In the genomic region with DNA sequence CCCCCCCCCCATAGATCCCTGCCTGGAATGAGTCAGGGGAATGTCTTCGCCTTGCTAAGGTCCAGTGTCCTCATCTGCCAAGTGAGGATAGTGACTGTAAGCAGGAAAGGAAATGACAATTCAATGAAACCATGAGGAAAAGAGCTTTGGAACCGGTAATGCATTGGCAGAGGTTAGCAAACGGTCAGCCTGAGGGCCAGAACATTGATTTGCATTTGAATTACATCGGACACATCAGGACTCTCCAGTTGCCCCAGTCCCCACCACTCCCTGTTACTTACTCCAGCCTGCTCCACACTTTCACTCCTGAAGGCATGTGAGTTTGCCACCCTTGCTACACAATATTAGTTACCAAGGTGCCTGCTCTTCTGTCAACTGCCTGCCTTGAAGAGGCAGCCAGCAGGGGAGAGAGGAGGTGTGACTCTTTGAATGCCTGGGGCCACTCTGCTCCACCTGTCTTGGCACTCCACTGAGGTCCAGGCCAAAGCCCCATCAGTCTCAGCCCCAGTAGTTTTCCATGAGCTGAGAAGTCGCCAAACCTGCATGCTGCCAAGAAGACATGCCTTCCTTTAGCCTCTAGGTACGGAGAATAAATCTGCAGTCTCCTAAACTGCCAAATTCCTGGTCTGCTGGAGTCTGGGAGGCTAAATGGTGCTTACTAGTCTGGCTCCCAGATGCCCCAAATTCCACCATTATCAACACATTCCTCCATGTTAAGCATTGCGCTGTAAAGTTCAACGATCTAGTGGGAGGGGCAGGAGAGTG, we compare ENCODE assay signal across 13 cellular contexts.
A peak's percentile ranks its signal among the peaks of the same experiment; 100 is the strongest.
DNase-seq lines count a peak whose midpoint lies in the region; ATAC-seq, FAIRE-seq and TF ChIP-seq lines count a peak whose summit lies in the region.
"Had no signal": no experiment of that assay in that cellular context is flagged by ENCODE, and none has a peak within 500 bp of the region (broad histone marks: within the 10 kb centered on the region; RNA-seq: fewer than 3 reads in every experiment).

No MANE protein-coding gene starts in this region.

- no peak overlapping the region for H3K9ac ChIP-seq in HepG2 (ENCODE audit: insufficient read depth, low read depth, low read length)

- WGBS in HepG2 (ENCODE audit: low lambda C conversion rate): 21% methylated on average over 8 of the region's 8 CpGs
- 38% methylated on average over 7 of the region's 8 CpGs for WGBS in right lobe of liver (ENCODE audit: insufficient coverage, low coverage, low lambda C conversion rate, missing lambda C conversion rate)
- 43 to 49% (median 43%) methylated on average over 8 of the region's 8 CpGs for WGBS in ovary, 3 donors

- no peak for TF ChIP-seq EP300 in HepG2 (IDR thresholded peaks at IDR 0.05; ENCODE audit: low read depth in 2 of 2, low read length in 2 of 2)
- TF ChIP-seq EP300 in HepG2 (CRISPR knock-in tag; IDR thresholded peaks at IDR 0.05; ENCODE audit: borderline replicate concordance): no peak
- TF ChIP-seq EP300 in ovary (IDR thresholded peaks at IDR 0.05): no peak

- FAIRE-seq in HepG2 (lab: Jason Lieb, UNC): no peak

- H3K36me3 ChIP-seq in HepG2 (replicated peaks in 1 of 2; ENCODE audit: control insufficient read depth in 1 of 2, insufficient read depth in 2 of 2, low read length in 2 of 2) (no peaks in the 10 kb centered on the region), right lobe of liver (no peaks in the 10 kb centered on the region), upper lobe of right lung (no peaks in the 10 kb centered on the region), ovary (no peaks in the 10 kb centered on the region)
- H3K36me3 ChIP-seq: esophagus muscularis mucosa had no signal

- H3K4me1 ChIP-seq in HepG2 (ENCODE audit: insufficient read depth, low read length): peaks cover 8% of the 10 kb centered on the region; the same call in 1 of the 2 replicates
- peaks cover 0 to 4% (median 0%) of the 10 kb centered on the region in 4 donors for H3K4me1 ChIP-seq in right lobe of liver
- H3K4me1 ChIP-seq in upper lobe of right lung: no peaks in the 10 kb centered on the region
- H3K4me1 ChIP-seq in ovary (ENCODE audit: insufficient read depth): no peaks in the 10 kb centered on the region

- intact Hi-C loops in HepG2 (cut with micrococcal nuclease; ENCODE audit: unreplicated experiment) (no loop called here), right lobe of liver (cut with DNase I) (no loop called here), upper lobe of right lung (cut with DNase I) (no loop called here), ovary (cut with DNase I) (no loop called here)

- H3K27ac ChIP-seq in HepG2 (ENCODE audit: extremely low read length, insufficient read depth, low read length) (no peak overlapping the region), right lobe of liver (no peak overlapping the region), upper lobe of right lung (no peak overlapping the region), ovary (no peak overlapping the region)

- H3K79me2 ChIP-seq in HepG2 (ENCODE audit: insufficient read depth, low read length): no peaks in the 10 kb centered on the region

- DNase-seq in HepG2 (ENCODE audit: low spot score): no peak
- DNase-seq in right lobe of liver: no peak
- peak; percentile 86 for DNase-seq in astrocyte of the hippocampus (ENCODE audit: low read depth, low spot score)
- DNase-seq in left kidney (ENCODE audit: low read depth, low spot score): peak; percentile 35
- DNase-seq in upper lobe of right lung: peak; percentile 67
- no peak for DNase-seq in NCI-H187 treated with DMSO at 0.1 percent for 48 hours (lab: John Stamatoyannopoulos, UW)
- DNase-seq in ovary: no peak
- DNase-seq in activated CD8-positive, alpha-beta memory T cell treated with anti-CD3 and anti-CD28 coated beads, Interleukin-2, amount 50 U/mL, for 4 hours: no peak
- DNase-seq: GF-D8; NCI-H146; stimulated activated CD4-positive, alpha-beta T cell treated with anti-CD3 and anti-CD28 coated beads, Interleukin-4, amount 100 ng/mL, for 1 hour; T1000 had no signal

- no peak overlapping the region for H2AFZ ChIP-seq in HepG2 (ENCODE audit: low read length)

- H3K9me3 ChIP-seq in HepG2 (ENCODE audit: low read length) (no peaks in the 10 kb centered on the region), right lobe of liver (no peaks in the 10 kb centered on the region), upper lobe of right lung (no peaks in the 10 kb centered on the region), ovary (no peaks in the 10 kb centered on the region)
- H3K9me3 ChIP-seq: esophagus muscularis mucosa had no signal

- in situ Hi-C loops in HepG2 (cut with HindIII; ENCODE audit: extremely low pct_ligation_motif_present, low pct_unique_long_range_greater_than_20kb): no loop called here

- TF ChIP-seq CTCF in HepG2 (CRISPR knock-in tag; IDR thresholded peaks at IDR 0.05) (no peak), right lobe of liver (IDR thresholded peaks at IDR 0.05) (no peak), upper lobe of right lung (IDR thresholded peaks at IDR 0.05) (no peak), ovary (IDR thresholded peaks at IDR 0.05) (no peak)

- no peak overlapping the region for H3K4me3 ChIP-seq in HepG2 (replicated peaks in 1 of 3; ENCODE audit: insufficient read depth in 1 of 3, low read depth in 2 of 3, low read length in 3 of 3)
- no peak overlapping the region for H3K4me3 ChIP-seq in right lobe of liver
- H3K4me3 ChIP-seq in upper lobe of right lung: no peak overlapping the region
- H3K4me3 ChIP-seq in ovary: no peak overlapping the region
- H3K4me3 ChIP-seq: esophagus muscularis mucosa had no signal

- TF ChIP-seq POLR2A in HepG2 (IDR thresholded peaks at IDR 0.05; ENCODE audit: insufficient read depth in 1 of 2, low read depth in 2 of 2, low read length in 2 of 2): no peak
- TF ChIP-seq POLR2A in right lobe of liver (IDR thresholded peaks at IDR 0.05): no peak
- TF ChIP-seq POLR2A in ovary (IDR thresholded peaks at IDR 0.05): no peak

- POLR2A ChIA-PET in HepG2 (lab: Yijun Ruan, JAX): no interaction called here

- ATAC-seq in HepG2: peak; percentile 44; the same call in 1 of the 3 replicates
- ATAC-seq in right lobe of liver: no peak
- peak; percentile 73 for ATAC-seq in upper lobe of right lung

- CTCF ChIA-PET in HepG2 (lab: Yijun Ruan, JAX; ENCODE audit: low intra/inter-chr PET ratio, low total read pairs): no interaction called here

- no peaks in the 10 kb centered on the region for H4K20me1 ChIP-seq in HepG2 (ENCODE audit: insufficient read depth, low read length)

- no peak for TF ChIP-seq RAD21 in HepG2 (CRISPR knock-in tag; IDR thresholded peaks at IDR 0.05)

- H3K27me3 ChIP-seq in HepG2 (ENCODE audit: control insufficient read depth in 1 of 2, insufficient read depth in 2 of 2, low read length in 2 of 2): peaks cover 0 to 6% of the 10 kb centered on the region in 2 experiments; a peak in 1 of 5 replicates
- H3K27me3 ChIP-seq in right lobe of liver: no peaks in the 10 kb centered on the region
- no peaks in the 10 kb centered on the region for H3K27me3 ChIP-seq in upper lobe of right lung
- no peaks in the 10 kb centered on the region for H3K27me3 ChIP-seq in ovary
- H3K27me3 ChIP-seq: esophagus muscularis mucosa had no signal

- H3K4me2 ChIP-seq in HepG2 (ENCODE audit: low read depth, low read length): no peak overlapping the region

- BruUV-seq in HepG2 (replicated peaks; lab: Mats Ljungman, UMichigan): no TSS peak

TF ChIP-seq in HepG2, 621 proteins besides CTCF, POLR2A, EP300 and RAD21:
- TF ChIP-seq, protein P1, sequence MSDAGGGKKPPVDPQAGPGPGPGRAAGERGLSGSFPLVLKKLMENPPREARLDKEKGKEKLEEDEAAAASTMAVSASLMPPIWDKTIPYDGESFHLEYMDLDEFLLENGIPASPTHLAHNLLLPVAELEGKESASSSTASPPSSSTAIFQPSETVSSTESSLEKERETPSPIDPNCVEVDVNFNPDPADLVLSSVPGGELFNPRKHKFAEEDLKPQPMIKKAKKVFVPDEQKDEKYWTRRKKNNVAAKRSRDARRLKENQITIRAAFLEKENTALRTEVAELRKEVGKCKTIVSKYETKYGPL (CRISPR knock-in tag; IDR thresholded peaks at IDR 0.05): no peak
TF ChIP-seq in HepG2: peak in this region for 0.

Comparison
In these comparisons a context has a peak if more than half of its experiments do, and no peak if none do; other contexts are left out.
1. ATAC-seq: peak in HepG2 (single experiment) and upper lobe of right lung (single experiment); none in right lobe of liver (0 of 4).
2. DNase-seq: peak in astrocyte of the hippocampus (single experiment), left kidney (single experiment) and upper lobe of right lung (single experiment); none in HepG2 (single experiment), right lobe of liver (0 of 3), NCI-H187 treated with DMSO at 0.1 percent for 48 hours (single experiment), ovary (0 of 5) and activated CD8-positive, alpha-beta memory T cell treated with anti-CD3 and anti-CD28 coated beads, Interleukin-2, amount 50 U/mL, for 4 hours (single experiment).